ENCODE assay signal across 18 cellular contexts in the genomic region with DNA sequence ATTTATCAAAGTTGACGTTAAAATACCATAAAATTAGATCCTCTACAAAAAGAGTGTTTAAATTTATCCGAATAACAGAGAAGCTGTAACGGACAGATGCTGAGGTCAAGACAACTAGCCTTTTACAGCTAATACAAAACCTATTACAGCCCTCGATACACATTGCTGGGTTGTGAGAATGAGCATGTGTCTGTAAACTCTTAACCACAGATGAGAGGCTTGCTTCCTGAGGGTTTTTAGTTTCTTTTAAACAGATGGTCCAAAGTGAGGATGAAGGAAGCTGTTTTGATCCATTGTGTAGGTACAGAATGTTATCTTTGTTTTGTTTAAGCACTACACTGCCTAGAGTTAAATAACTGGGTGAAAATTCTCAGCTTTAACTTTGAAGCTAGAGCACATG.
A peak's percentile ranks its signal among the peaks of the same experiment; 100 is the strongest.
DNase-seq lines count a peak whose midpoint lies in the region; ATAC-seq and TF ChIP-seq lines count a peak whose summit lies in the region.
"Had no signal": no experiment of that assay in that cellular context is flagged by ENCODE, and none has a peak within 500 bp of the region (broad histone marks: within the 10 kb centered on the region; RNA-seq: fewer than 3 reads in every experiment).

No MANE protein-coding gene starts in this region.

- peaks cover 17% of the 10 kb centered on the region for H3K4me1 Mint-ChIP-seq in mesothelial cell of epicardium
- H3K4me1 Mint-ChIP-seq: activated B cell treated with CpG ODN at 0.5 μM for 24 hours had no signal

- no peak overlapping the region for H3K4me3 ChIP-seq in BLaER1
- peak overlapping the region; percentile 25 for H3K4me3 ChIP-seq in endocrine pancreas (ENCODE audit: control insufficient read depth, insufficient read depth, low read length)
- no peak overlapping the region for H3K4me3 ChIP-seq in effector memory CD4-positive, alpha-beta T cell (ENCODE audit: insufficient read depth, low read depth, low read length, poor library complexity, severe bottlenecking)
- H3K4me3 ChIP-seq: K562, testis had no signal

- no peak for TF ChIP-seq CTCF in mesothelial cell of epicardium (IDR thresholded peaks at IDR 0.05; ENCODE audit: unreplicated experiment)

- H3K36me3 ChIP-seq in BLaER1, result no peaks in the 10 kb centered on the region
- no peaks in the 10 kb centered on the region for H3K36me3 ChIP-seq in endocrine pancreas (ENCODE audit: control insufficient read depth, insufficient read depth, low read length)
- no peaks in the 10 kb centered on the region for H3K36me3 ChIP-seq in effector memory CD4-positive, alpha-beta T cell (ENCODE audit: control insufficient read depth, insufficient read depth, low read length)

- DNase-seq in NCI-H2227 (lab: John Stamatoyannopoulos, UW; ENCODE audit: unreplicated experiment) (peak; percentile 8), GM03348 (ENCODE audit: low spot score) (no peak), NCI-H1092 (lab: John Stamatoyannopoulos, UW) (no peak), mesothelial cell of epicardium (ENCODE audit: low spot score in 2 of 2, unreplicated experiment in 2 of 2) (no peak)
- DNase-seq in effector memory CD4-positive, alpha-beta T cell, result no peak
- DNase-seq: activated B cell treated with CpG ODN at 0.5 μM for 24 hours; activated naive CD8-positive, alpha-beta T cell treated with anti-CD3 and anti-CD28 coated beads, Interleukin-2, amount 10 ng/mL, durations not matched to agents 7 days and 5 days; cerebellar nuclear complex; HFFc6; NCI-H187; OCI-M1; SW 1271; testis had no signal

- no peaks in the 10 kb centered on the region for H3K27me3 ChIP-seq in BLaER1
- no peaks in the 10 kb centered on the region for H3K27me3 ChIP-seq in endocrine pancreas (ENCODE audit: control insufficient read depth, insufficient read depth, low read length)
- no peaks in the 10 kb centered on the region for H3K27me3 ChIP-seq in effector memory CD4-positive, alpha-beta T cell (replicated peaks; ENCODE audit: control insufficient read depth, insufficient read depth, low read length, poor library complexity, severe bottlenecking)
- H3K27me3 ChIP-seq: testis had no signal

- H3K9me3 Mint-ChIP-seq in mesothelial cell of epicardium, result no peaks in the 10 kb centered on the region
- H3K9me3 Mint-ChIP-seq: activated B cell treated with CpG ODN at 0.5 μM for 24 hours; activated naive CD8-positive, alpha-beta T cell treated with anti-CD3 and anti-CD28 coated beads, Interleukin-2, amount 10 ng/mL, durations not matched to agents 7 days and 5 days; HFFc6 had no signal

- no peaks in the 10 kb centered on the region for H3K27me3 Mint-ChIP-seq in mesothelial cell of epicardium (ENCODE audit: low read depth)
- H3K27me3 Mint-ChIP-seq: activated B cell treated with CpG ODN at 0.5 μM for 24 hours had no signal

- H3K9ac ChIP-seq in BLaER1 (no peak overlapping the region), endocrine pancreas (ENCODE audit: control insufficient read depth, insufficient read depth, low read length) (no peak overlapping the region)

- H3K4me3 Mint-ChIP-seq in mesothelial cell of epicardium, result no peak overlapping the region
- H3K4me3 Mint-ChIP-seq: activated B cell treated with CpG ODN at 0.5 μM for 24 hours; activated naive CD8-positive, alpha-beta T cell treated with anti-CD3 and anti-CD28 coated beads, Interleukin-2, amount 10 ng/mL, durations not matched to agents 7 days and 5 days; HFFc6 had no signal

- no peaks in the 10 kb centered on the region for H4K20me1 ChIP-seq in BLaER1

- H3K27ac Mint-ChIP-seq in mesothelial cell of epicardium, result no peak overlapping the region
- H3K27ac Mint-ChIP-seq: activated B cell treated with CpG ODN at 0.5 μM for 24 hours; activated naive CD8-positive, alpha-beta T cell treated with anti-CD3 and anti-CD28 coated beads, Interleukin-2, amount 10 ng/mL, durations not matched to agents 7 days and 5 days; HFFc6 had no signal

- H3K9me3 ChIP-seq in BLaER1, result no peaks in the 10 kb centered on the region
- no peaks in the 10 kb centered on the region for H3K9me3 ChIP-seq in endocrine pancreas (ENCODE audit: control insufficient read depth, low read length)
- no peaks in the 10 kb centered on the region for H3K9me3 ChIP-seq in effector memory CD4-positive, alpha-beta T cell (ENCODE audit: control insufficient read depth, low read length)
- H3K9me3 ChIP-seq: testis had no signal

- peaks cover 11% of the 10 kb centered on the region for H3K36me3 Mint-ChIP-seq in mesothelial cell of epicardium
- H3K36me3 Mint-ChIP-seq: activated naive CD8-positive, alpha-beta T cell treated with anti-CD3 and anti-CD28 coated beads, Interleukin-2, amount 10 ng/mL, durations not matched to agents 7 days and 5 days had no signal

- peaks cover 29% of the 10 kb centered on the region for H3K4me1 ChIP-seq in BLaER1
- peaks cover 4% of the 10 kb centered on the region for H3K4me1 ChIP-seq in endocrine pancreas (ENCODE audit: control insufficient read depth, insufficient read depth, low read length)
- no peaks in the 10 kb centered on the region for H3K4me1 ChIP-seq in effector memory CD4-positive, alpha-beta T cell (ENCODE audit: control insufficient read depth, insufficient read depth, low read length, poor library complexity, severe bottlenecking)

- ATAC-seq in GM21786 (IDR thresholded peaks at IDR 0.05; ENCODE audit: unreplicated experiment), result peak; percentile 56
- ATAC-seq: esophagus mucosa, K562 had no signal

- H3K27ac ChIP-seq in BLaER1, result no peak overlapping the region
- H3K27ac ChIP-seq in effector memory CD4-positive, alpha-beta T cell (ENCODE audit: insufficient read depth, low read length, poor library complexity, severe bottlenecking), result no peak overlapping the region
- H3K27ac ChIP-seq: testis had no signal

- peak overlapping the region; percentile 56 for H3K4me2 ChIP-seq in BLaER1
